1 cellular context compared by ENCODE assay signal in the genomic region with DNA sequence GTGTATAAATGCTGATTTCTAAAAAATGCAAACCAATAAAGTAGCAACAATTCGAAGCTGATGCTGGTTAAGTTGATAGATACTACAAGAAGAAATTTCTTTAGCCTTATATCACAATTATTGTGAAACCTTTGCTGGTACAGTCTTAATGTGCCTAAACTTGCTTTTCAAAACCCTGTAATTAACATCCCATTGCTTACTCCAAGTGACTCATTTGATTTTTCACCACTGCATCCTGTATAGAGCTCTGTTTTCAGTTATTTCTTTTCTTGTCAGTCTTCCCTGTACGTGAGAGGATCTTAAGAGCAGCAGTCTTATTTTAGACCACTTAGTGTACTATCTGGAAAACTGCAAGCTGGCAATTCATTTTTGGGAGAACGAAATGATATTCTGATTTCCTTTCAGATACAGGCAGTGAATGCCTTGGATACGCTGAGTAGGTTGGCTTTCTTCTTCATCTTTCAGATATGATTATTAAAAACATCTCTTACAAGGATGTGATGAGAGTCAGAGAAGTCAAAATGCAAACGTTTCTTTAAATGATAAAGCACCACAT.
A peak's percentile ranks its signal among the peaks of the same experiment; 100 is the strongest.
TF ChIP-seq lines count a peak whose summit lies in the region.

No MANE protein-coding gene starts in this region.

TF ChIP-seq in IMR-90, 13 proteins besides CTCF, POLR2A, EP300 and RAD21 (continued from another document):
- TF ChIP-seq, protein P1, sequence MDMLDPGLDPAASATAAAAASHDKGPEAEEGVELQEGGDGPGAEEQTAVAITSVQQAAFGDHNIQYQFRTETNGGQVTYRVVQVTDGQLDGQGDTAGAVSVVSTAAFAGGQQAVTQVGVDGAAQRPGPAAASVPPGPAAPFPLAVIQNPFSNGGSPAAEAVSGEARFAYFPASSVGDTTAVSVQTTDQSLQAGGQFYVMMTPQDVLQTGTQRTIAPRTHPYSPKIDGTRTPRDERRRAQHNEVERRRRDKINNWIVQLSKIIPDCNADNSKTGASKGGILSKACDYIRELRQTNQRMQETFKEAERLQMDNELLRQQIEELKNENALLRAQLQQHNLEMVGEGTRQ (IDR thresholded peaks at IDR 0.05; ENCODE audit: low read depth, low read length): no peak
- TF ChIP-seq CEBPB (IDR thresholded peaks at IDR 0.05; ENCODE audit: low read depth, low read length) (peak; percentile 62), SMC3 (IDR thresholded peaks at IDR 0.05; ENCODE audit: low read depth, low read length) (no peak), BHLHE40 (IDR thresholded peaks at IDR 0.05; ENCODE audit: low read depth, low read length) (no peak), MAZ (IDR thresholded peaks at IDR 0.05; ENCODE audit: borderline replicate concordance, low read depth, low read length) (no peak), NFE2L2 (IDR thresholded peaks at IDR 0.05; ENCODE audit: low read depth, low read length) (no peak)
- TF ChIP-seq, protein P2, sequence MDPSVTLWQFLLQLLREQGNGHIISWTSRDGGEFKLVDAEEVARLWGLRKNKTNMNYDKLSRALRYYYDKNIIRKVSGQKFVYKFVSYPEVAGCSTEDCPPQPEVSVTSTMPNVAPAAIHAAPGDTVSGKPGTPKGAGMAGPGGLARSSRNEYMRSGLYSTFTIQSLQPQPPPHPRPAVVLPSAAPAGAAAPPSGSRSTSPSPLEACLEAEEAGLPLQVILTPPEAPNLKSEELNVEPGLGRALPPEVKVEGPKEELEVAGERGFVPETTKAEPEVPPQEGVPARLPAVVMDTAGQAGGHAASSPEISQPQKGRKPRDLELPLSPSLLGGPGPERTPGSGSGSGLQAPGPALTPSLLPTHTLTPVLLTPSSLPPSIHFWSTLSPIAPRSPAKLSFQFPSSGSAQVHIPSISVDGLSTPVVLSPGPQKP (IDR thresholded peaks at IDR 0.05; ENCODE audit: borderline replicate concordance, low read depth, low read length): no peak
